8 cellular contexts compared by ENCODE assay signal in the genomic region with DNA sequence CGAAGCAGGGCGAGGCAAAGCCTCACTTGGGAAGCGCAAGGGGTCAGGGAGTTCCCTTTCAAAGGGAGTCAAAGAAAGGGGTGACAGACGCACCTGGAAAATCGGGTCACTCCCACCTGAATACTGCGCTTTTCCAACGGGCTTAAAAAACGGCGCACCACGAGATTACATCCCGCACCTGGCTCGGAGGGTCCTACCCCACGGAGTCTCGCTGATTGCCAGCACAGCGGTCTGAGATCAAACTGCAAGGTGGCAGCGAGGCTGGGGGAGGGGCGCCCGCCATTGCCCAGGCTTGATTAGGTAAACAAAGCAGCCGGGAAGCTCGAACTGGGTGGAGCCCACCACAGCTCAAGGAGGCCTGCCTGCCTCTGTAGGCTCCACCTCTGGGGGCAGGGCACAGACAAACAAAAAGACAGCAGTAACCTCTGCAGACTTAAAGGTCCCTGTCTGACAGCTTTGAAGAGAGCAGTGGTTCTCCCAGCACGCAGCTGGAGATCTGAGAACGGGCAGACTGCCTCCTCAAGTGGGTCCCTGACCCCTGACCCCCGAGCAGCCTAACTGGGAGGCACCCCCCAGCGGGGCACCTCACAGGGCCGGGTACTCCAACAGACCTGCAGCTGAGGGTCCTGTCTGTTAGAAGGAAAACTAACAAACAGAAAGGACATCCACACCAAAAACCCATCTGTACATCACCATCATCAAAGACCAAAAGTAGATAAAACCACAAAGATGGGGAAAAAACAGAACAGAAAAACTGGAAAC.
A peak's percentile ranks its signal among the peaks of the same experiment; 100 is the strongest.
DNase-seq lines count a peak whose midpoint lies in the region; TF ChIP-seq lines count a peak whose summit lies in the region.
"Not testable (repeated sequence)": the region's sequence is repeated elsewhere in the genome, so short reads cannot be mapped to it uniquely, and the experiment has no call there.

No MANE protein-coding gene starts in this region.

- not testable (repeated sequence) for H3K79me1 ChIP-seq in H9 (ENCODE audit: insufficient read depth, low read depth, low read length, poor library complexity, severe bottlenecking)

- not testable (repeated sequence) for TF ChIP-seq POLR2A in vagina (IDR thresholded peaks at IDR 0.05)

- not testable (repeated sequence) for H2BK5ac ChIP-seq in H9 (ENCODE audit: insufficient read length, low read length)

- H2BK120ac ChIP-seq in H9 (ENCODE audit: low read depth, low read length, poor library complexity, severe bottlenecking): not testable (repeated sequence)

- peak overlapping the region; percentile 66 for H3K4me3 ChIP-seq in OCI-LY3 (ENCODE audit: low read length)
- H3K4me3 ChIP-seq in ectodermal cell (ENCODE audit: insufficient read depth, low read depth, low read length): peak overlapping the region; percentile 27
- peak overlapping the region; percentile 11 to 32 for H3K4me3 ChIP-seq in right atrium auricular region
- H3K4me3 ChIP-seq in vagina: peak overlapping the region; percentile 13 to 26

- not testable (repeated sequence) for H3K9me3 Mint-ChIP-seq in H9; activated naive CD8-positive, alpha-beta T cell (ENCODE audit: low read depth); progenitor cell of endocrine pancreas (ENCODE audit: low read depth)

- H3K23ac ChIP-seq in H9 (ENCODE audit: insufficient read length, low read depth, low read length): not testable (repeated sequence)

- not testable (repeated sequence) for H4K91ac ChIP-seq in H9 (ENCODE audit: insufficient read length, low read depth, low read length)

- H2BK12ac ChIP-seq in H9 (ENCODE audit: insufficient read length, low read depth, low read length): not testable (repeated sequence)

- H3K4me1 ChIP-seq in H9 (ENCODE audit: insufficient read depth, low read length); OCI-LY3 (ENCODE audit: low read length); right atrium auricular region; vagina: not testable (repeated sequence)
- H3K4me1 ChIP-seq in ectodermal cell (ENCODE audit: control insufficient read depth, insufficient read depth, low read length): peaks cover 13% of the 10 kb centered on the region

- H3K4me1 Mint-ChIP-seq in H9: peaks cover 20 to 24% of the 10 kb centered on the region in 2 experiments
- H3K4me1 Mint-ChIP-seq in activated naive CD8-positive, alpha-beta T cell (ENCODE audit: low read depth): not testable (repeated sequence)
- H3K4me1 Mint-ChIP-seq in progenitor cell of endocrine pancreas (ENCODE audit: low read depth): peaks cover 14% of the 10 kb centered on the region

- H4K5ac ChIP-seq in H9 (ENCODE audit: insufficient read length, low read depth, low read length): not testable (repeated sequence)

- H4K8ac ChIP-seq in H9 (replicated peaks; ENCODE audit: insufficient read length, low read depth, low read length): not testable (repeated sequence)

- H3K4me2 ChIP-seq in H9 (ENCODE audit: insufficient read depth, insufficient read length, low read length) (peak overlapping the region; percentile 39), OCI-LY3 (ENCODE audit: low read length) (0 out of 2 replicates have a peak overlapping the region, but pooled peaks have one; percentile 56)

- intact Hi-C loops in vagina (cut with DNase I): not testable (repeated sequence)

- not testable (repeated sequence) for H3K9me3 ChIP-seq in H9 (ENCODE audit: control insufficient read depth, low read depth, low read length); OCI-LY3 (ENCODE audit: insufficient read depth, low read length); ectodermal cell (ENCODE audit: control insufficient read depth, low read length); right atrium auricular region; vagina

- H3K18ac ChIP-seq in H9 (ENCODE audit: insufficient read length, low read depth, low read length): peak overlapping the region; percentile 71

- H3K4me3 Mint-ChIP-seq in H9 (peak overlapping the region; percentile 84 to 87), progenitor cell of endocrine pancreas (ENCODE audit: low read depth) (peak overlapping the region; percentile 77)
- peak overlapping the region; percentile 73 for H3K4me3 Mint-ChIP-seq in activated naive CD8-positive, alpha-beta T cell

- H2BK15ac ChIP-seq in H9 (ENCODE audit: low read depth, low read length): not testable (repeated sequence)

- no CpG with 5 or more reads among the region's 25 CpGs for WGBS in H9 (ENCODE audit: extremely low coverage, insufficient read length, low lambda C conversion rate)
- 5% methylated on average over 17 to 20 of the region's 25 CpGs for WGBS in ectodermal cell, 2 experiments

- H4K20me1 ChIP-seq in H9 (ENCODE audit: control insufficient read depth, insufficient read depth, insufficient read length); OCI-LY3 (ENCODE audit: insufficient read depth, low read length): not testable (repeated sequence)

- not testable (repeated sequence) for H3K23me2 ChIP-seq in H9 (ENCODE audit: insufficient read length, low read depth, low read length, poor library complexity, severe bottlenecking)

- H3K14ac ChIP-seq in H9 (ENCODE audit: insufficient read depth, low read length): 0 out of 2 replicates have a peak overlapping the region, but pooled peaks have one; percentile 59

- H3K27ac ChIP-seq in H9 (ENCODE audit: insufficient read length, low read depth, low read length); OCI-LY3 (ENCODE audit: low read length); right atrium auricular region; vagina: not testable (repeated sequence)
- peak overlapping the region; percentile 26 for H3K27ac ChIP-seq in ectodermal cell (ENCODE audit: insufficient read depth, low read depth, low read length, poor library complexity, severe bottlenecking)

- H3K56ac ChIP-seq in H9 (ENCODE audit: insufficient read length, low read depth, low read length): not testable (repeated sequence)

- H3K27me3 Mint-ChIP-seq in H9 (ENCODE audit: low read depth); activated naive CD8-positive, alpha-beta T cell; progenitor cell of endocrine pancreas: not testable (repeated sequence)

- not testable (repeated sequence) for H2BK20ac ChIP-seq in H9 (ENCODE audit: low read depth, low read length, poor library complexity, severe bottlenecking)

- H3K79me2 ChIP-seq in H9 (ENCODE audit: insufficient read depth, low read length); OCI-LY3 (ENCODE audit: low read length): not testable (repeated sequence)

- not testable (repeated sequence) for TF ChIP-seq CTCF in H9 (conservative IDR thresholded peaks at IDR 0.05); OCI-LY3 (IDR thresholded peaks at IDR 0.05; ENCODE audit: low read depth, low read length); right atrium auricular region (IDR thresholded peaks at IDR 0.05); progenitor cell of endocrine pancreas (IDR thresholded peaks at IDR 0.05; ENCODE audit: unreplicated experiment); vagina (IDR thresholded peaks at IDR 0.05)

- peak overlapping the region; percentile 85 to 96 (median 95) for H3K27ac Mint-ChIP-seq in H9
- H3K27ac Mint-ChIP-seq in activated naive CD8-positive, alpha-beta T cell: peak overlapping the region; percentile 70
- peak overlapping the region; percentile 95 for H3K27ac Mint-ChIP-seq in progenitor cell of endocrine pancreas

- not testable (repeated sequence) for H3K4ac ChIP-seq in H9 (ENCODE audit: low read depth, low read length)

- not testable (repeated sequence) for H2AK5ac ChIP-seq in H9 (ENCODE audit: insufficient read length, low read length)

- not testable (repeated sequence) for H3K27me3 ChIP-seq in H9 (ENCODE audit: insufficient read depth, low read length); OCI-LY3 (ENCODE audit: low read depth, low read length); ectodermal cell (ENCODE audit: control insufficient read depth, insufficient read depth, low read length, poor library complexity, severe bottlenecking); right atrium auricular region; vagina

- H3T11ph ChIP-seq in H9 (ENCODE audit: low read length): not testable (repeated sequence)

- not testable (repeated sequence) for H3K36me3 ChIP-seq in OCI-LY3 (replicated peaks; ENCODE audit: low read depth, low read length); ectodermal cell (ENCODE audit: control insufficient read depth, insufficient read depth, low read length); right atrium auricular region; vagina

- not testable (repeated sequence) for DNase-seq in H9; right atrium auricular region (ENCODE audit: low spot score); progenitor cell of endocrine pancreas (ENCODE audit: low spot score, unreplicated experiment); vagina (ENCODE audit: extremely low spot score in 2 of 2)
- DNase-seq in mesenteric fat pad (ENCODE audit: low spot score): peak; percentile 26

- H2AFZ ChIP-seq in H9 (ENCODE audit: low read length); OCI-LY3 (ENCODE audit: low read depth, low read length): not testable (repeated sequence)

- H3K36me3 Mint-ChIP-seq in H9 (ENCODE audit: insufficient read depth in 1 of 3, low read depth in 3 of 3); activated naive CD8-positive, alpha-beta T cell; progenitor cell of endocrine pancreas (ENCODE audit: insufficient read depth): not testable (repeated sequence)

- H3K9ac ChIP-seq in H9 (ENCODE audit: extremely low read depth, insufficient read length, low read length): not testable (repeated sequence)
- H3K9ac ChIP-seq in OCI-LY3 (ENCODE audit: low read length): peak overlapping the region; percentile 40; the same call in 1 of the 2 replicates
